Comparison of ENCODE assay signal across 30 cellular contexts in the genomic region with DNA sequence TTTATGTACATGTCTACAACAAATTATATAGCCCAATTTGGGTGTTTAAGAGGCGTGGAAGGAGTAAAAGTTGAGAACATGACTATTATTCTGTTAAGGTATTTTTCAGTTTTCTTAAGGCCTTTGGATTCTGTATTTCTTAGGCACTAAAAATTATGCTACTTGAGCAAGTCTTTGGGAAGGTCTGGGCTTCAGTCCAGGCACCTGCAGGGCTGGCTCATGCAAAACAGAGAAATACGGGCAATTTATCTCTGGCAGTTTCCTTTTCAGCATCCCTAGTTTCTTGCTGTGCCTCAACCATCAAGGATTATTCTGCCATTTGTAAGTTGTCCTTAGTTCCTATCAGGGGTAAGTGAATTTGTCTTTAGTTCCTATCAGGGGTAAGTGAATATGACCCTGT.
DNase-seq lines count a peak whose midpoint lies in the region; ATAC-seq and TF ChIP-seq lines count a peak whose summit lies in the region.
"Had no signal": no experiment of that assay in that cellular context is flagged by ENCODE, and none has a peak within 500 bp of the region (broad histone marks: within the 10 kb centered on the region; RNA-seq: fewer than 3 reads in every experiment).

No MANE protein-coding gene starts in this region.

- no peaks in the 10 kb centered on the region for H3K36me3 Mint-ChIP-seq in natural killer cell

- H3K4me3 Mint-ChIP-seq in natural killer cell = no peak overlapping the region
- H3K4me3 Mint-ChIP-seq: HFFc6 had no signal

- no peak for TF ChIP-seq POLR2A in heart left ventricle (IDR thresholded peaks at IDR 0.05)

- H3K4me1 Mint-ChIP-seq in natural killer cell = peaks cover 5 to 15% of the 10 kb centered on the region in 2 donors

- H3K36me3 ChIP-seq in heart left ventricle = no peaks in the 10 kb centered on the region
- H3K36me3 ChIP-seq: HAP-1, SJCRH30 had no signal

- no peaks in the 10 kb centered on the region for H3K9me3 ChIP-seq in heart left ventricle
- H3K9me3 ChIP-seq: HAP-1, SJCRH30 had no signal

- H3K27me3 Mint-ChIP-seq in natural killer cell (ENCODE audit: low read depth in 2 of 2) = no peaks in the 10 kb centered on the region
- H3K27me3 Mint-ChIP-seq: CD4-positive, alpha-beta memory T cell had no signal

- ATAC-seq in natural killer cell (no peak), GM21529 (IDR thresholded peaks at IDR 0.05; ENCODE audit: unreplicated experiment) (no peak), heart left ventricle (no peak)
- ATAC-seq: K562, PC-3, Right ventricle myocardium inferior, SK-N-SH treated with all-trans-retinoic acid at 6 μM for 48 hours had no signal

- no peak overlapping the region for H3K27ac ChIP-seq in heart left ventricle
- H3K27ac ChIP-seq: SJCRH30 had no signal

- DNase-seq in Ammon's horn (ENCODE audit: low spot score) (peak; percentile 21), NCI-H446 treated with DMSO at 0.1 percent for 48 hours (lab: John Stamatoyannopoulos, UW) (peak; percentile 24), astrocyte of the spinal cord (ENCODE audit: low read depth, low spot score) (peak; percentile 56), pons (ENCODE audit: low spot score) (peak; percentile 25), natural killer cell (no peak), heart left ventricle (no peak)
- DNase-seq: AML-193; C1 segment of cervical spinal cord; CD4-positive, alpha-beta memory T cell; DMS 273 treated with DMSO at 0.1 percent for 48 hours; DMS79; EL; GF-D8; GOT3; HFFc6; Kasumi-1; MV-4-11; NCI-H1105 treated with DMSO at 0.1 percent for 48 hours; NCI-H146; NCI-H1930; NCI-H510A; NCI-H748 treated with DMSO at 0.1 percent for 48 hours; NK-92 treated with Interleukin-12 subunit alpha and Interleukin-12 subunit beta, amount 100 ng/mL, for 24 hours; PC-3; SJCRH30 had no signal

- peaks cover 0 to 8% (median 0%) of the 10 kb centered on the region in 12 donors for H3K4me1 ChIP-seq in heart left ventricle
- H3K4me1 ChIP-seq: SJCRH30 had no signal

- no peaks in the 10 kb centered on the region for H3K9me3 Mint-ChIP-seq in natural killer cell
- H3K9me3 Mint-ChIP-seq: HFFc6 had no signal

- H3K27ac Mint-ChIP-seq in natural killer cell = no peak overlapping the region
- H3K27ac Mint-ChIP-seq: HFFc6 had no signal

- 74 to 83% (median 79%) methylated on average over 2 of the region's 2 CpGs for WGBS in heart left ventricle, 4 donors

- intact Hi-C loops in natural killer cell (cut with micrococcal nuclease) = no loop called here
- intact Hi-C loops in heart left ventricle (cut with DNase I) = no loop called here

- no peak overlapping the region for H3K4me3 ChIP-seq in astrocyte of the spinal cord (ENCODE audit: low read depth, low read length)
- no peak overlapping the region for H3K4me3 ChIP-seq in heart left ventricle
- H3K4me3 ChIP-seq: HAP-1, K562, SJCRH30 had no signal

- in situ Hi-C loops in astrocyte of the spinal cord (cut with HindIII; ENCODE audit: low sequenced_read_pairs) = no loop called here

- H3K27me3 ChIP-seq in heart left ventricle = no peaks in the 10 kb centered on the region
- H3K27me3 ChIP-seq: SJCRH30 had no signal

- TF ChIP-seq CTCF in astrocyte of the spinal cord (IDR thresholded peaks at IDR 0.05; ENCODE audit: low read depth, low read length) = no peak
- TF ChIP-seq CTCF in natural killer cell (IDR thresholded peaks at IDR 0.05) = no peak
- TF ChIP-seq CTCF in heart left ventricle (IDR thresholded peaks at IDR 0.05) = no peak

Comparison
In these comparisons a context has a peak if more than half of its experiments do, and no peak if none do; other contexts are left out.
1. DNase-seq: peak in Ammon's horn (single experiment), NCI-H446 treated with DMSO at 0.1 percent for 48 hours (single experiment), astrocyte of the spinal cord (single experiment) and pons (single experiment); none in natural killer cell (single experiment) and heart left ventricle (0 of 5).